In the genomic region with DNA sequence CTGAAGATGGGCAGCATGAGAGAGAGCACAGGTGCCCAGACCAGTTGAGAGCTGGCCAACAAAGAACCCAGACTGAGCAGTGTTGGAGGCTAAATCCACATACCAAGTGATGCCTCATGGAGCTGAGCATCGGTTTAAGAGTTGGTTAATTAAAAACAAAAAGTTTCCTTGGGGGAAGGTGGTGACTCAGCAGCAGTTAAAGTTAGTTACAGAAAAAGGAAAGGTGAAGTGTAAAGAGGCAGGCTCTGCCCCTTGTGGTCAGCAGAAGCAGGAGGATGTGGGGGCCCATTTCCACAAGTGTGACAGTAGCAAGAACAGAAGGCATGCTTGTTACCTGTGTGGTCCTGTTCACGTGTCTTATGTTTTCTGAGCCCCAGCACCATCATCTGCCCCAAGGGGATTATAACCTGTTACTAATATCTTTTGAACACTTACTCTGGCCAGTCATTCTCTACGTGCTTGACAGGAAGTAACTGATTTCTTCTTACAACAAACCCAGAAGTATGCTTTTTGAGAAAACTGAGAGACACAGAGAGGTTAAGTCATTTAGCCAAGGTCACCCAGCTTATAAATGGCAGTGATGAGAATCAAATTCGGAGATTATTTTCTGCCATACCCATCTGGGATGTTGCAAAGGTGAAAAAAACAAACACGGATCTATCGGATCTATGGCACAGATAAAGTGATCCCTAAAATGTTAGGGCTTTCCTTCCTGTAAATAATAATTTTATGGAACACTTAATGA, we compare ENCODE assay signal across 1 cellular context.
A peak's percentile ranks its signal among the peaks of the same experiment; 100 is the strongest.
TF ChIP-seq lines count a peak whose summit lies in the region.

No MANE protein-coding gene starts in this region.

TF ChIP-seq in GM12878, 131 proteins besides CTCF, POLR2A, EP300 and RAD21 (continued from another document and continues in another):
- TF ChIP-seq NKRF (conservative IDR thresholded peaks at IDR 0.05) (0 out of 2 replicates have a peak, but pooled peaks have one; percentile 58), MYC (IDR thresholded peaks at IDR 0.05; ENCODE audit: insufficient read depth, insufficient read length, insufficient replicate concordance, low read length, severe bottlenecking) (no peak), ESRRA (IDR thresholded peaks at IDR 0.05; ENCODE audit: low read length) (no peak), E2F4 (IDR thresholded peaks at IDR 0.05; ENCODE audit: low read depth, low read length) (no peak), IRF4 (IDR thresholded peaks at IDR 0.05; ENCODE audit: low read depth, low read length) (0 out of 2 replicates have a peak, but pooled peaks have one; percentile 38), MEF2A (IDR thresholded peaks at IDR 0.05; ENCODE audit: insufficient read depth, low read depth, low read length) (0 out of 2 replicates have a peak, but pooled peaks have one; percentile 40), ATF2 (IDR thresholded peaks at IDR 0.05; ENCODE audit: low read length) (peak; percentile 30; the same call in 1 of the 2 replicates), FOXK2 (IDR thresholded peaks at IDR 0.05) (no peak), CREB1 (IDR thresholded peaks at IDR 0.05; ENCODE audit: low read depth) (no peak), SUPT20H (IDR thresholded peaks at IDR 0.05; ENCODE audit: borderline replicate concordance, control insufficient read depth, low read depth, low read length) (no peak), RB1 (IDR thresholded peaks at IDR 0.05; ENCODE audit: borderline replicate concordance) (0 out of 2 replicates have a peak, but pooled peaks have one; percentile 31), SUZ12 (IDR thresholded peaks at IDR 0.05; ENCODE audit: unreplicated experiment) (no peak), PAX8 (IDR thresholded peaks at IDR 0.05) (no peak; the same call in 1 of the 2 replicates), TCF7 (IDR thresholded peaks at IDR 0.05; ENCODE audit: borderline replicate concordance) (no peak), NRF1 (conservative IDR thresholded peaks at IDR 0.05; ENCODE audit: low read depth, low read length) (no peak), RUNX3 (IDR thresholded peaks at IDR 0.05; ENCODE audit: low read length) (peak; percentile 81), USF1 (IDR thresholded peaks at IDR 0.05; ENCODE audit: borderline replicate concordance, extremely low read length, insufficient read depth, low read depth, low read length) (peak; percentile 34), ATF3 (IDR thresholded peaks at IDR 0.05; ENCODE audit: borderline replicate concordance, extremely low read depth, low read depth, low read length) (no peak), TCF12 (IDR thresholded peaks at IDR 0.05; ENCODE audit: low read depth, low read length) (0 out of 2 replicates have a peak, but pooled peaks have one; percentile 10), DPF2 (IDR thresholded peaks at IDR 0.05) (peak; percentile 83), GABPA (IDR thresholded peaks at IDR 0.05; ENCODE audit: low read depth) (no peak), POU2F2 (IDR thresholded peaks at IDR 0.05; ENCODE audit: borderline replicate concordance, low read depth, low read length) (peak; percentile 63; the same call in 1 of the 3 replicates), PKNOX1 (IDR thresholded peaks at IDR 0.05) (peak; percentile 14; the same call in 1 of the 2 replicates), ZNF207 (IDR thresholded peaks at IDR 0.05; ENCODE audit: borderline replicate concordance) (no peak), LARP7 (IDR thresholded peaks at IDR 0.05) (no peak; the same call in 1 of the 2 replicates), BRCA1 (IDR thresholded peaks at IDR 0.05; ENCODE audit: low read depth, low read length) (no peak), SMAD1 (IDR thresholded peaks at IDR 0.05; ENCODE audit: low read depth, partially characterized antibody) (no peak), PBX3 (IDR thresholded peaks at IDR 0.05; ENCODE audit: insufficient replicate concordance, low read depth, low read length) (no peak), MTA2 (IDR thresholded peaks at IDR 0.05; ENCODE audit: low read depth) (peak; percentile 93), YBX1 (IDR thresholded peaks at IDR 0.05) (no peak), ZNF384 (IDR thresholded peaks at IDR 0.05; ENCODE audit: borderline replicate concordance, low read depth, low read length) (no peak), SREBF2 (IDR thresholded peaks at IDR 0.05; ENCODE audit: low read length) (no peak), NBN (IDR thresholded peaks at IDR 0.05) (peak; percentile 95), EGR1 (IDR thresholded peaks at IDR 0.05; ENCODE audit: borderline replicate concordance in 1 of 2, low read depth in 2 of 2, low read length in 2 of 2) (no peak)
- TF ChIP-seq, protein P1, sequence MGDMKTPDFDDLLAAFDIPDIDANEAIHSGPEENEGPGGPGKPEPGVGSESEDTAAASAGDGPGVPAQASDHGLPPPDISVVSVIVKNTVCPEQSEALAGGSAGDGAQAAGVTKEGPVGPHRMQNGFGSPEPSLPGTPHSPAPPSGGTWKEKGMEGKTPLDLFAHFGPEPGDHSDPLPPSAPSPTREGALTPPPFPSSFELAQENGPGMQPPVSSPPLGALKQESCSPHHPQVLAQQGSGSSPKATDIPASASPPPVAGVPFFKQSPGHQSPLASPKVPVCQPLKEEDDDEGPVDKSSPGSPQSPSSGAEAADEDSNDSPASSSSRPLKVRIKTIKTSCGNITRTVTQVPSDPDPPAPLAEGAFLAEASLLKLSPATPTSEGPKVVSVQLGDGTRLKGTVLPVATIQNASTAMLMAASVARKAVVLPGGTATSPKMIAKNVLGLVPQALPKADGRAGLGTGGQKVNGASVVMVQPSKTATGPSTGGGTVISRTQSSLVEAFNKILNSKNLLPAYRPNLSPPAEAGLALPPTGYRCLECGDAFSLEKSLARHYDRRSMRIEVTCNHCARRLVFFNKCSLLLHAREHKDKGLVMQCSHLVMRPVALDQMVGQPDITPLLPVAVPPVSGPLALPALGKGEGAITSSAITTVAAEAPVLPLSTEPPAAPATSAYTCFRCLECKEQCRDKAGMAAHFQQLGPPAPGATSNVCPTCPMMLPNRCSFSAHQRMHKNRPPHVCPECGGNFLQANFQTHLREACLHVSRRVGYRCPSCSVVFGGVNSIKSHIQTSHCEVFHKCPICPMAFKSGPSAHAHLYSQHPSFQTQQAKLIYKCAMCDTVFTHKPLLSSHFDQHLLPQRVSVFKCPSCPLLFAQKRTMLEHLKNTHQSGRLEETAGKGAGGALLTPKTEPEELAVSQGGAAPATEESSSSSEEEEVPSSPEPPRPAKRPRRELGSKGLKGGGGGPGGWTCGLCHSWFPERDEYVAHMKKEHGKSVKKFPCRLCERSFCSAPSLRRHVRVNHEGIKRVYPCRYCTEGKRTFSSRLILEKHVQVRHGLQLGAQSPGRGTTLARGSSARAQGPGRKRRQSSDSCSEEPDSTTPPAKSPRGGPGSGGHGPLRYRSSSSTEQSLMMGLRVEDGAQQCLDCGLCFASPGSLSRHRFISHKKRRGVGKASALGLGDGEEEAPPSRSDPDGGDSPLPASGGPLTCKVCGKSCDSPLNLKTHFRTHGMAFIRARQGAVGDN (IDR thresholded peaks at IDR 0.05): peak; percentile 79
- TF ChIP-seq, protein P2, sequence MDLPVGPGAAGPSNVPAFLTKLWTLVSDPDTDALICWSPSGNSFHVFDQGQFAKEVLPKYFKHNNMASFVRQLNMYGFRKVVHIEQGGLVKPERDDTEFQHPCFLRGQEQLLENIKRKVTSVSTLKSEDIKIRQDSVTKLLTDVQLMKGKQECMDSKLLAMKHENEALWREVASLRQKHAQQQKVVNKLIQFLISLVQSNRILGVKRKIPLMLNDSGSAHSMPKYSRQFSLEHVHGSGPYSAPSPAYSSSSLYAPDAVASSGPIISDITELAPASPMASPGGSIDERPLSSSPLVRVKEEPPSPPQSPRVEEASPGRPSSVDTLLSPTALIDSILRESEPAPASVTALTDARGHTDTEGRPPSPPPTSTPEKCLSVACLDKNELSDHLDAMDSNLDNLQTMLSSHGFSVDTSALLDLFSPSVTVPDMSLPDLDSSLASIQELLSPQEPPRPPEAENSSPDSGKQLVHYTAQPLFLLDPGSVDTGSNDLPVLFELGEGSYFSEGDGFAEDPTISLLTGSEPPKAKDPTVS (IDR thresholded peaks at IDR 0.05; ENCODE audit: low read depth, low read length): no peak
- TF ChIP-seq, protein P3, sequence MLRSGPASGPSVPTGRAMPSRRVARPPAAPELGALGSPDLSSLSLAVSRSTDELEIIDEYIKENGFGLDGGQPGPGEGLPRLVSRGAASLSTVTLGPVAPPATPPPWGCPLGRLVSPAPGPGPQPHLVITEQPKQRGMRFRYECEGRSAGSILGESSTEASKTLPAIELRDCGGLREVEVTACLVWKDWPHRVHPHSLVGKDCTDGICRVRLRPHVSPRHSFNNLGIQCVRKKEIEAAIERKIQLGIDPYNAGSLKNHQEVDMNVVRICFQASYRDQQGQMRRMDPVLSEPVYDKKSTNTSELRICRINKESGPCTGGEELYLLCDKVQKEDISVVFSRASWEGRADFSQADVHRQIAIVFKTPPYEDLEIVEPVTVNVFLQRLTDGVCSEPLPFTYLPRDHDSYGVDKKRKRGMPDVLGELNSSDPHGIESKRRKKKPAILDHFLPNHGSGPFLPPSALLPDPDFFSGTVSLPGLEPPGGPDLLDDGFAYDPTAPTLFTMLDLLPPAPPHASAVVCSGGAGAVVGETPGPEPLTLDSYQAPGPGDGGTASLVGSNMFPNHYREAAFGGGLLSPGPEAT (IDR thresholded peaks at IDR 0.05; ENCODE audit: low read depth): peak; percentile 85
